2 cellular contexts compared by ENCODE assay signal in the genomic region with DNA sequence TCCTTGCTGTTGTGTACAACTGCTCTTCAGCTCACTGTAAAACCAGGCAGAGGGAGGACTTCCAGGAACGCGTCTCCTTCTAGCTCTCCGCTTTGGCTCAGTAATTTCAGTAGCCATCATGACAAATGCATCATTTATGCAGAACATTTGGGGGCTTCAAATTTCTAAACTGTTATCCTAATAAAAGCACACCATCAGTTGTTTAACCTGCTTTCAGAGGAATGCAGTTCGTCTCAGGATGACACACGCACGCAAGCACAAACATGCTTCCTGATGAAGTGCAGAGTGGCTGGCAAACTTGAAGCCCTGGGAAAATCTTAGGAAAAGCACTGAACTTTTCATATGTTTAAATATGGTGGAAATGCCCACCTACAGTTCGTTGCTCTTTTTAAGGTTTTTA.
TF ChIP-seq lines count a peak whose summit lies in the region.

No MANE protein-coding gene starts in this region.

TF ChIP-seq in GM23338, 12 proteins besides CTCF, POLR2A, EP300 and RAD21 (continued from another document):
- TF ChIP-seq ETS1 (IDR thresholded peaks at IDR 0.05): no peak
- TF ChIP-seq, protein P1, sequence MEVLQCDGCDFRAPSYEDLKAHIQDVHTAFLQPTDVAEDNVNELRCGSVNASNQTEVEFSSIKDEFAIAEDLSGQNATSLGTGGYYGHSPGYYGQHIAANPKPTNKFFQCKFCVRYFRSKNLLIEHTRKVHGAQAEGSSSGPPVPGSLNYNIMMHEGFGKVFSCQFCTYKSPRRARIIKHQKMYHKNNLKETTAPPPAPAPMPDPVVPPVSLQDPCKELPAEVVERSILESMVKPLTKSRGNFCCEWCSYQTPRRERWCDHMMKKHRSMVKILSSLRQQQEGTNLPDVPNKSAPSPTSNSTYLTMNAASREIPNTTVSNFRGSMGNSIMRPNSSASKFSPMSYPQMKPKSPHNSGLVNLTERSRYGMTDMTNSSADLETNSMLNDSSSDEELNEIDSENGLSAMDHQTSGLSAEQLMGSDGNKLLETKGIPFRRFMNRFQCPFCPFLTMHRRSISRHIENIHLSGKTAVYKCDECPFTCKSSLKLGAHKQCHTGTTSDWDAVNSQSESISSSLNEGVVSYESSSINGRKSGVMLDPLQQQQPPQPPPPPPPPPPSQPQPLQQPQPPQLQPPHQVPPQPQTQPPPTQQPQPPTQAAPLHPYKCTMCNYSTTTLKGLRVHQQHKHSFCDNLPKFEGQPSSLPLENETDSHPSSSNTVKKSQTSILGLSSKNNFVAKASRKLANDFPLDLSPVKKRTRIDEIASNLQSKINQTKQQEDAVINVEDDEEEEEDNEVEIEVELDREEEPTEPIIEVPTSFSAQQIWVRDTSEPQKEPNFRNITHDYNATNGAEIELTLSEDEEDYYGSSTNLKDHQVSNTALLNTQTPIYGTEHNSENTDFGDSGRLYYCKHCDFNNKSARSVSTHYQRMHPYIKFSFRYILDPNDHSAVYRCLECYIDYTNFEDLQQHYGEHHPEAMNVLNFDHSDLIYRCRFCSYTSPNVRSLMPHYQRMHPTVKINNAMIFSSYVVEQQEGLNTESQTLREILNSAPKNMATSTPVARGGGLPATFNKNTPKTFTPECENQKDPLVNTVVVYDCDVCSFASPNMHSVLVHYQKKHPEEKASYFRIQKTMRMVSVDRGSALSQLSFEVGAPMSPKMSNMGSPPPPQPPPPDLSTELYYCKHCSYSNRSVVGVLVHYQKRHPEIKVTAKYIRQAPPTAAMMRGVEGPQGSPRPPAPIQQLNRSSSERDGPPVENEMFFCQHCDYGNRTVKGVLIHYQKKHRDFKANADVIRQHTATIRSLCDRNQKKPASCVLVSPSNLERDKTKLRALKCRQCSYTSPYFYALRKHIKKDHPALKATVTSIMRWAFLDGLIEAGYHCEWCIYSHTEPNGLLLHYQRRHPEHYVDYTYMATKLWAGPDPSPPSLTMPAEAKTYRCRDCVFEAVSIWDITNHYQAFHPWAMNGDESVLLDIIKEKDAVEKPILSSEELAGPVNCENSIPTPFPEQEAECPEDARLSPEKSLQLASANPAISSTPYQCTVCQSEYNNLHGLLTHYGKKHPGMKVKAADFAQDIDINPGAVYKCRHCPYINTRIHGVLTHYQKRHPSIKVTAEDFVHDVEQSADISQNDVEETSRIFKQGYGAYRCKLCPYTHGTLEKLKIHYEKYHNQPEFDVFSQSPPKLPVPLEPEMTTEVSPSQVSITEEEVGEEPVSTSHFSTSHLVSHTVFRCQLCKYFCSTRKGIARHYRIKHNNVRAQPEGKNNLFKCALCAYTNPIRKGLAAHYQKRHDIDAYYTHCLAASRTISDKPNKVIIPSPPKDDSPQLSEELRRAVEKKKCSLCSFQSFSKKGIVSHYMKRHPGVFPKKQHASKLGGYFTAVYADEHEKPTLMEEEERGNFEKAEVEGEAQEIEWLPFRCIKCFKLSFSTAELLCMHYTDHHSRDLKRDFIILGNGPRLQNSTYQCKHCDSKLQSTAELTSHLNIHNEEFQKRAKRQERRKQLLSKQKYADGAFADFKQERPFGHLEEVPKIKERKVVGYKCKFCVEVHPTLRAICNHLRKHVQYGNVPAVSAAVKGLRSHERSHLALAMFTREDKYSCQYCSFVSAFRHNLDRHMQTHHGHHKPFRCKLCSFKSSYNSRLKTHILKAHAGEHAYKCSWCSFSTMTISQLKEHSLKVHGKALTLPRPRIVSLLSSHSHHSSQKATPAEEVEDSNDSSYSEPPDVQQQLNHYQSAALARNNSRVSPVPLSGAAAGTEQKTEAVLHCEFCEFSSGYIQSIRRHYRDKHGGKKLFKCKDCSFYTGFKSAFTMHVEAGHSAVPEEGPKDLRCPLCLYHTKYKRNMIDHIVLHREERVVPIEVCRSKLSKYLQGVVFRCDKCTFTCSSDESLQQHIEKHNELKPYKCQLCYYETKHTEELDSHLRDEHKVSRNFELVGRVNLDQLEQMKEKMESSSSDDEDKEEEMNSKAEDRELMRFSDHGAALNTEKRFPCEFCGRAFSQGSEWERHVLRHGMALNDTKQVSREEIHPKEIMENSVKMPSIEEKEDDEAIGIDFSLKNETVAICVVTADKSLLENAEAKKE (CRISPR knock-in tag; IDR thresholded peaks at IDR 0.05): no peak
- no peak for TF ChIP-seq NANOG (IDR thresholded peaks at IDR 0.05; ENCODE audit: borderline replicate concordance)
- TF ChIP-seq EZH2 (IDR thresholded peaks at IDR 0.05; ENCODE audit: low read depth, unreplicated experiment): no peak
- no peak for TF ChIP-seq CREB1 (CRISPR knock-in tag; IDR thresholded peaks at IDR 0.05; ENCODE audit: low read depth)
- no peak for TF ChIP-seq STAT1 (IDR thresholded peaks at IDR 0.05; ENCODE audit: unreplicated experiment)
- no peak for TF ChIP-seq EZH2phosphoT487 (IDR thresholded peaks at IDR 0.05; ENCODE audit: unreplicated experiment)
- TF ChIP-seq ZNF331 (CRISPR knock-in tag; IDR thresholded peaks at IDR 0.05; ENCODE audit: low read depth): no peak
- TF ChIP-seq JUNB (IDR thresholded peaks at IDR 0.05; ENCODE audit: unreplicated experiment): no peak

TF ChIP-seq in WTC11, 78 proteins besides CTCF, POLR2A, EP300 and RAD21 (continued from another document):
- TF ChIP-seq, protein P2, sequence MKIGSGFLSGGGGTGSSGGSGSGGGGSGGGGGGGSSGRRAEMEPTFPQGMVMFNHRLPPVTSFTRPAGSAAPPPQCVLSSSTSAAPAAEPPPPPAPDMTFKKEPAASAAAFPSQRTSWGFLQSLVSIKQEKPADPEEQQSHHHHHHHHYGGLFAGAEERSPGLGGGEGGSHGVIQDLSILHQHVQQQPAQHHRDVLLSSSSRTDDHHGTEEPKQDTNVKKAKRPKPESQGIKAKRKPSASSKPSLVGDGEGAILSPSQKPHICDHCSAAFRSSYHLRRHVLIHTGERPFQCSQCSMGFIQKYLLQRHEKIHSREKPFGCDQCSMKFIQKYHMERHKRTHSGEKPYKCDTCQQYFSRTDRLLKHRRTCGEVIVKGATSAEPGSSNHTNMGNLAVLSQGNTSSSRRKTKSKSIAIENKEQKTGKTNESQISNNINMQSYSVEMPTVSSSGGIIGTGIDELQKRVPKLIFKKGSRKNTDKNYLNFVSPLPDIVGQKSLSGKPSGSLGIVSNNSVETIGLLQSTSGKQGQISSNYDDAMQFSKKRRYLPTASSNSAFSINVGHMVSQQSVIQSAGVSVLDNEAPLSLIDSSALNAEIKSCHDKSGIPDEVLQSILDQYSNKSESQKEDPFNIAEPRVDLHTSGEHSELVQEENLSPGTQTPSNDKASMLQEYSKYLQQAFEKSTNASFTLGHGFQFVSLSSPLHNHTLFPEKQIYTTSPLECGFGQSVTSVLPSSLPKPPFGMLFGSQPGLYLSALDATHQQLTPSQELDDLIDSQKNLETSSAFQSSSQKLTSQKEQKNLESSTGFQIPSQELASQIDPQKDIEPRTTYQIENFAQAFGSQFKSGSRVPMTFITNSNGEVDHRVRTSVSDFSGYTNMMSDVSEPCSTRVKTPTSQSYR (CRISPR knock-in tag; IDR thresholded peaks at IDR 0.05): no peak
